ENCODE assay signal across 8 cellular contexts in genomic region chr7:8217200-8218068, GRCh38. TPM values are rescaled to one million over a fixed set of nuclear protein-coding genes. Genes with fewer than 3 reads are reported as not detected.
DNase-seq lines count a peak whose midpoint lies in the region; ATAC-seq and TF ChIP-seq lines count a peak whose summit lies in the region.

No MANE protein-coding gene starts in this region.

- H3K4me1 Mint-ChIP-seq in activated T-cell treated with anti-CD3 and anti-CD28 coated beads, Interleukin-2, amount 50 U/mL, for 24 hours (ENCODE audit: low read depth) = peaks cover 2% of the 10 kb centered on the region
- peaks cover 70% of the 10 kb centered on the region for H3K4me1 Mint-ChIP-seq in brain

- ATAC-seq in GM19035 (IDR thresholded peaks at IDR 0.05; ENCODE audit: unreplicated experiment) = no peak

- no peak overlapping the region for H3K27ac Mint-ChIP-seq in activated T-cell treated with anti-CD3 and anti-CD28 coated beads, Interleukin-2, amount 50 U/mL, for 24 hours
- H3K27ac Mint-ChIP-seq in brain = peak overlapping the region; percentile 40 to 92 (median 89)

- no peaks in the 10 kb centered on the region for H3K36me3 Mint-ChIP-seq in activated T-cell treated with anti-CD3 and anti-CD28 coated beads, Interleukin-2, amount 50 U/mL, for 24 hours (ENCODE audit: low read depth)
- H3K36me3 Mint-ChIP-seq in brain = no peaks in the 10 kb centered on the region

- H3K27me3 Mint-ChIP-seq in activated T-cell treated with anti-CD3 and anti-CD28 coated beads, Interleukin-2, amount 50 U/mL, for 24 hours = no peaks in the 10 kb centered on the region
- no peaks in the 10 kb centered on the region for H3K27me3 Mint-ChIP-seq in brain

- no peaks in the 10 kb centered on the region for H3K9me3 Mint-ChIP-seq in activated T-cell treated with anti-CD3 and anti-CD28 coated beads, Interleukin-2, amount 50 U/mL, for 24 hours
- no peaks in the 10 kb centered on the region for H3K9me3 Mint-ChIP-seq in brain

- DNase-seq in activated T-cell treated with anti-CD3 and anti-CD28 coated beads for 4 hours (peak; percentile 36), HT1080 (ENCODE audit: low read depth) (peak; percentile 46), NCI-H82 (lab: John Stamatoyannopoulos, UW) (peak; percentile 92), iris pigment epithelial cell (ENCODE audit: low read depth) (peak; percentile 56), superior temporal gyrus (ENCODE audit: extremely low spot score) (peak; percentile 98)
- DNase-seq in activated T-cell treated with anti-CD3 and anti-CD28 coated beads, Interleukin-2, amount 50 U/mL, for 24 hours = no peak

- peak; percentile 75 to 87 for TF ChIP-seq CTCF in brain (conservative IDR thresholded peaks at IDR 0.05)

- H3K4me3 Mint-ChIP-seq in activated T-cell treated with anti-CD3 and anti-CD28 coated beads, Interleukin-2, amount 50 U/mL, for 24 hours = no peak overlapping the region
- H3K4me3 Mint-ChIP-seq in brain = peak overlapping the region in 3 of 5 experiments; percentile 46 to 68 (median 50)

RNA-seq across cellular contexts. Expression of gene ICA1, which starts 44.5 kb away (rescaled TPM):
- total RNA-seq in HT1080 (2014; rRNA removed; shearing (Covaris generic)) = 0.98 and 1.3 TPM in 2 replicates
- polyA plus RNA-seq in HT1080 (2015; cell fraction: cytosol; rRNA removed) = 3.4 and 7.0 TPM in 2 replicates
- 5.7 and 10.0 TPM in 2 replicates for polyA plus RNA-seq in HT1080 (2015; cell fraction: nucleus; rRNA removed)
- polyA plus RNA-seq in brain (ENCODE audit: insufficient read depth, low read depth, low replicate concordance) = 70.3 TPM
